ENCODE assay signal across 21 cellular contexts in the genomic region with DNA sequence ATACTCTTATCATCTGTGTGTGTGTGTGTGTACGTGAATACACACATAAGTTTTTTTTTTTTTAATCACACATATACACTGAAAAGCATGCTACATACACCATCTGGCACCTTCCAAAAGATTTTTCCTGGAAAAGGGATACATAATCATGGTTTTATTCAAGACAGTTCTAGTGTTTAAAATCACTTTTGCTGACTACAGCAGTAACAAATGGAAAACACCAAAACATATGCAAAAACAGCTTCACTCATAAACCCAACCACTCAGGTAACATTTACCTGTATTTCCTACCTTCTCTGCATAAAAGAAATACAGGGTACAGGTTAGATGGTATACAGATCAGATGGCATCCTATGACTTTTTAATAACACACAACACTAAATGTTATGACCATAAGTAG. TPM values are rescaled to one million over a fixed set of nuclear protein-coding genes. Genes with fewer than 3 reads are reported as not detected.
DNase-seq lines count a peak whose midpoint lies in the region; ATAC-seq and TF ChIP-seq lines count a peak whose summit lies in the region.
"Had no signal": no experiment of that assay in that cellular context is flagged by ENCODE, and none has a peak within 500 bp of the region (broad histone marks: within the 10 kb centered on the region; RNA-seq: fewer than 3 reads in every experiment).

No MANE protein-coding gene starts in this region.

- ATAC-seq in CD4-positive, alpha-beta T cell (ENCODE audit: poor library complexity) = no peak
- ATAC-seq in activated CD8-positive, alpha-beta T cell treated with anti-CD3 and anti-CD28 coated beads for 36 hours = no peak
- no peak for ATAC-seq in naive thymus-derived CD4-positive, alpha-beta T cell
- ATAC-seq: body of pancreas had no signal

- H3K27ac ChIP-seq in CD4-positive, alpha-beta T cell (ENCODE audit: low read depth, low read length) = no peak overlapping the region
- H3K27ac ChIP-seq in naive thymus-derived CD4-positive, alpha-beta T cell (ENCODE audit: low read depth, low read length) = no peak overlapping the region
- H3K27ac ChIP-seq in vagina = no peak overlapping the region
- H3K27ac ChIP-seq: body of pancreas, lower lobe of right lung, SJSA1, stomach, upper lobe of left lung had no signal

- POLR2A ChIA-PET in CD4-positive, alpha-beta T cell (lab: Charles Lee) = interaction anchor here (5.6 kb wide), 1 partner anchor 50 kb away, joined by 174 read pairs; the partner anchor contains the start of gene SYNCRIP
- POLR2A ChIA-PET in activated CD8-positive, alpha-beta T cell treated with anti-CD3 and anti-CD28 coated beads for 36 hours (lab: Charles Lee) = interaction anchor here (3.6 to 6.2 kb wide), 2 partner anchors 52 to 87 kb away, joined by 27 to 55 read pairs; partner anchors contain the start of gene SYNCRIP
- POLR2A ChIA-PET in naive thymus-derived CD4-positive, alpha-beta T cell (lab: Charles Lee) = interaction anchor here (1.6 to 7.2 kb wide), 2 partner anchors 51 to 87 kb away, joined by 4 to 93 read pairs; partner anchors contain the start of gene SYNCRIP

- no peak for TF ChIP-seq POLR2A in vagina (IDR thresholded peaks at IDR 0.05)

- no peak overlapping the region for H3K27ac Mint-ChIP-seq in CD4-positive, alpha-beta T cell
- H3K27ac Mint-ChIP-seq in HFFc6 = no peak overlapping the region
- no peak overlapping the region for H3K27ac Mint-ChIP-seq in activated CD8-positive, alpha-beta T cell treated with anti-CD3 and anti-CD28 coated beads for 36 hours
- peak overlapping the region in 2 of 9 donors; percentile 16 to 25 for H3K27ac Mint-ChIP-seq in naive thymus-derived CD4-positive, alpha-beta T cell
- H3K27ac Mint-ChIP-seq: dendritic cell treated with granulocyte-macrophage colony-stimulating factor and Interleukin-4, amounts not matched to agents 40 ng/mL and 50 ng/mL, for 4 days had no signal

- no peaks in the 10 kb centered on the region for H3K36me3 ChIP-seq in naive thymus-derived CD4-positive, alpha-beta T cell (ENCODE audit: control insufficient read depth in 2 of 3, insufficient read depth in 3 of 3, low read length in 3 of 3)
- H3K36me3 ChIP-seq in vagina = no peaks in the 10 kb centered on the region
- H3K36me3 ChIP-seq: lower lobe of right lung had no signal

- intact Hi-C loops in CD4-positive, alpha-beta T cell (cut with DNase I, micrococcal nuclease) = loop anchor here in 1 of 2 experiments (5.0 kb wide), 1 partner anchor 86 kb away; no protein-coding TSS in a partner anchor
- intact Hi-C loops in activated CD8-positive, alpha-beta T cell treated with anti-CD3 and anti-CD28 coated beads for 36 hours (cut with micrococcal nuclease) = loop anchor here (10.0 kb wide), 1 partner anchor 136 kb away; the partner anchor contains the start of gene NT5E
- intact Hi-C loops in naive thymus-derived CD4-positive, alpha-beta T cell (cut with micrococcal nuclease) = loop anchor here (5.0 to 10.0 kb wide), 3 partner anchors 34 to 1884 kb away; partner anchors contain the start of gene SLC35A1 (in 1 of the 2)
- intact Hi-C loops in vagina (cut with DNase I) = no loop called here
- intact Hi-C loops in head of caudate nucleus (cut with DNase I) = no loop called here

- peaks cover 59% of the 10 kb centered on the region for H3K4me1 Mint-ChIP-seq in CD4-positive, alpha-beta T cell (ENCODE audit: low read depth)
- H3K4me1 Mint-ChIP-seq in HFFc6 (ENCODE audit: low read depth) = peaks cover 54% of the 10 kb centered on the region
- H3K4me1 Mint-ChIP-seq in activated CD8-positive, alpha-beta T cell treated with anti-CD3 and anti-CD28 coated beads for 36 hours (ENCODE audit: low read depth) = peaks cover 46% of the 10 kb centered on the region
- H3K4me1 Mint-ChIP-seq in naive thymus-derived CD4-positive, alpha-beta T cell = peaks cover 31 to 68% (median 55%) of the 10 kb centered on the region in 7 donors

- CTCF ChIA-PET in CD4-positive, alpha-beta T cell (lab: Charles Lee) = interaction anchor here (1.2 kb wide), 1 partner anchor 51 kb away, joined by 3 read pairs; the partner anchor contains the start of gene SYNCRIP
- CTCF ChIA-PET in activated CD8-positive, alpha-beta T cell treated with anti-CD3 and anti-CD28 coated beads for 36 hours (lab: Charles Lee) = interaction anchor here (0.9 to 2.4 kb wide), 2 partner anchors 22 to 108 kb away, joined by 3 to 11 read pairs; no protein-coding TSS in a partner anchor
- CTCF ChIA-PET in naive thymus-derived CD4-positive, alpha-beta T cell (lab: Charles Lee) = no interaction called here

- H3K4me1 ChIP-seq in naive thymus-derived CD4-positive, alpha-beta T cell (ENCODE audit: control insufficient read depth in 2 of 2, insufficient read depth in 2 of 2, low read length in 2 of 2) = peaks cover 5 to 21% of the 10 kb centered on the region in 2 donors
- H3K4me1 ChIP-seq in vagina = peaks cover 19% of the 10 kb centered on the region

- peaks cover 53% of the 10 kb centered on the region for H3K36me3 Mint-ChIP-seq in CD4-positive, alpha-beta T cell (ENCODE audit: low read depth)
- peaks cover 40% of the 10 kb centered on the region for H3K36me3 Mint-ChIP-seq in HFFc6 (ENCODE audit: low read depth)
- H3K36me3 Mint-ChIP-seq in activated CD8-positive, alpha-beta T cell treated with anti-CD3 and anti-CD28 coated beads for 36 hours (ENCODE audit: low read depth) = peaks cover 31% of the 10 kb centered on the region
- H3K36me3 Mint-ChIP-seq in naive thymus-derived CD4-positive, alpha-beta T cell = peaks cover 0 to 34% (median 26%) of the 10 kb centered on the region in 5 donors

- H3K27me3 Mint-ChIP-seq in CD4-positive, alpha-beta T cell = no peaks in the 10 kb centered on the region
- no peaks in the 10 kb centered on the region for H3K27me3 Mint-ChIP-seq in HFFc6 (ENCODE audit: insufficient read depth)
- no peaks in the 10 kb centered on the region for H3K27me3 Mint-ChIP-seq in activated CD8-positive, alpha-beta T cell treated with anti-CD3 and anti-CD28 coated beads for 36 hours
- peaks cover 0 to 9% (median 0%) of the 10 kb centered on the region in 5 donors for H3K27me3 Mint-ChIP-seq in naive thymus-derived CD4-positive, alpha-beta T cell
- H3K27me3 Mint-ChIP-seq: dendritic cell treated with granulocyte-macrophage colony-stimulating factor and Interleukin-4, amounts not matched to agents 40 ng/mL and 50 ng/mL, for 4 days had no signal

- H3K4me3 ChIP-seq in naive thymus-derived CD4-positive, alpha-beta T cell (ENCODE audit: low read length) = no peak overlapping the region
- no peak overlapping the region for H3K4me3 ChIP-seq in vagina
- H3K4me3 ChIP-seq: body of pancreas, SJSA1, stomach had no signal

- no peak for DNase-seq in CD4-positive, alpha-beta T cell
- DNase-seq in HFFc6 = no peak
- no peak for DNase-seq in activated CD8-positive, alpha-beta T cell treated with anti-CD3 and anti-CD28 coated beads for 36 hours
- no peak for DNase-seq in naive thymus-derived CD4-positive, alpha-beta T cell
- DNase-seq in vagina (ENCODE audit: extremely low spot score in 2 of 2) = no peak
- DNase-seq in NCI-H2107 (lab: John Stamatoyannopoulos, UW) = no peak
- DNase-seq in head of caudate nucleus = no peak
- no peak for DNase-seq in NK-92 (lab: John Stamatoyannopoulos, UW; ENCODE audit: unreplicated experiment)
- DNase-seq: activated CD4-positive, alpha-beta T cell treated with anti-CD3 and anti-CD28 coated beads for 1 hour; AML-193; body of pancreas; Calu3; lower lobe of right lung; NCI-H1417 treated with DMSO at 0.1 percent for 48 hours; NCI-H748 treated with DMSO at 0.1 percent for 48 hours; posterior cingulate gyrus; stimulated activated CD4-positive, alpha-beta T cell treated with anti-CD3 and anti-CD28 coated beads, Interleukin-2, amount 100 ng/mL, for 24 hours; stomach; upper lobe of left lung had no signal

- H3K27me3 ChIP-seq in CD4-positive, alpha-beta T cell (ENCODE audit: control insufficient read depth, insufficient read depth, low read length) = no peaks in the 10 kb centered on the region
- H3K27me3 ChIP-seq in naive thymus-derived CD4-positive, alpha-beta T cell (ENCODE audit: control insufficient read depth in 2 of 2, insufficient read depth in 2 of 2, low read length in 2 of 2) = no peaks in the 10 kb centered on the region
- H3K27me3 ChIP-seq in vagina = no peaks in the 10 kb centered on the region
- H3K27me3 ChIP-seq: body of pancreas, SJSA1, stomach, upper lobe of left lung had no signal

- TF ChIP-seq CTCF in CD4-positive, alpha-beta T cell (IDR thresholded peaks at IDR 0.05) = no peak
- TF ChIP-seq CTCF in HFFc6 (IDR thresholded peaks at IDR 0.05) = no peak
- TF ChIP-seq CTCF in activated CD8-positive, alpha-beta T cell treated with anti-CD3 and anti-CD28 coated beads for 36 hours (IDR thresholded peaks at IDR 0.05) = no peak
- no peak for TF ChIP-seq CTCF in vagina (IDR thresholded peaks at IDR 0.05)

- no peaks in the 10 kb centered on the region for H3K9me3 Mint-ChIP-seq in CD4-positive, alpha-beta T cell
- H3K9me3 Mint-ChIP-seq in HFFc6 = peaks cover 7% of the 10 kb centered on the region; the same call in 1 of the 2 replicates
- H3K9me3 Mint-ChIP-seq in activated CD8-positive, alpha-beta T cell treated with anti-CD3 and anti-CD28 coated beads for 36 hours = peaks cover 2% of the 10 kb centered on the region
- peaks cover 0 to 6% (median 0%) of the 10 kb centered on the region in 11 donors for H3K9me3 Mint-ChIP-seq in naive thymus-derived CD4-positive, alpha-beta T cell
- H3K9me3 Mint-ChIP-seq: dendritic cell treated with granulocyte-macrophage colony-stimulating factor and Interleukin-4, amounts not matched to agents 40 ng/mL and 50 ng/mL, for 4 days had no signal

- no peaks in the 10 kb centered on the region for H3K9me3 ChIP-seq in CD4-positive, alpha-beta T cell (ENCODE audit: control insufficient read depth, low read length)
- H3K9me3 ChIP-seq in naive thymus-derived CD4-positive, alpha-beta T cell (ENCODE audit: control insufficient read depth in 2 of 3, low read length in 3 of 3) = no peaks in the 10 kb centered on the region
- no peaks in the 10 kb centered on the region for H3K9me3 ChIP-seq in vagina
- H3K9me3 ChIP-seq: body of pancreas, lower lobe of right lung, SJSA1, stomach, upper lobe of left lung had no signal

- H3K4me3 Mint-ChIP-seq in CD4-positive, alpha-beta T cell = peak overlapping the region; percentile 61
- H3K4me3 Mint-ChIP-seq in HFFc6 = peak overlapping the region; percentile 39; the same call in 1 of the 2 replicates
- H3K4me3 Mint-ChIP-seq in activated CD8-positive, alpha-beta T cell treated with anti-CD3 and anti-CD28 coated beads for 36 hours = peak overlapping the region; percentile 18
- peak overlapping the region in 9 of 10 donors; percentile 11 to 98 (median 42) for H3K4me3 Mint-ChIP-seq in naive thymus-derived CD4-positive, alpha-beta T cell
- H3K4me3 Mint-ChIP-seq: dendritic cell treated with granulocyte-macrophage colony-stimulating factor and Interleukin-4, amounts not matched to agents 40 ng/mL and 50 ng/mL, for 4 days had no signal

RNA-seq across cellular contexts. Expression of gene SNX14, which starts 2.5 kb away (rescaled TPM):
- 10 to 100 TPM; 30.8 to 31.5 TPM for total RNA-seq in CD4-positive, alpha-beta T cell
- total RNA-seq in HFFc6 (2021; fragmentation: NEBNext Ultra II Directional; extraction: Animal tissue kit (Norgen Biotek cat#: 25700)) = 10 to 100 TPM; 60.9 to 69.3 (median 65.3) TPM
- 10 to 100 TPM; 53.9 to 54.1 TPM for total RNA-seq in activated CD8-positive, alpha-beta T cell treated with anti-CD3 and anti-CD28 coated beads for 36 hours
- 10 to 100 TPM; 37.3 to 71.8 (median 53.3) TPM for total RNA-seq in naive thymus-derived CD4-positive, alpha-beta T cell
- 10 to 100 TPM; 30.1 to 45.7 TPM for polyA plus RNA-seq in naive thymus-derived CD4-positive, alpha-beta T cell
- total RNA-seq in vagina = 64.8 TPM

RNA-seq across cellular contexts. Expression of gene SYNCRIP, which starts 51.5 kb away (rescaled TPM):
- 10 to 100 TPM; 53.2 to 58.3 TPM for total RNA-seq in CD4-positive, alpha-beta T cell
- total RNA-seq in HFFc6 (2021; fragmentation: NEBNext Ultra II Directional; extraction: Animal tissue kit (Norgen Biotek cat#: 25700)) = 100 to 1,000 TPM; 122 to 139 (median 133) TPM
- total RNA-seq in activated CD8-positive, alpha-beta T cell treated with anti-CD3 and anti-CD28 coated beads for 36 hours = 100 to 1,000 TPM; 167 to 179 TPM
- 100 to 1,000 TPM in 1 of 5 experiments, 10 to 100 TPM in 4; 69.8 to 131 (median 82.2) TPM for total RNA-seq in naive thymus-derived CD4-positive, alpha-beta T cell
- 10 to 100 TPM; 71.5 to 84.9 TPM for polyA plus RNA-seq in naive thymus-derived CD4-positive, alpha-beta T cell
- 60.9 TPM for total RNA-seq in vagina

Comparison
In these comparisons a context has a peak if more than half of its experiments do, and no peak if none do; other contexts are left out.
1. intact Hi-C loops: an anchor here in activated CD8-positive, alpha-beta T cell treated with anti-CD3 and anti-CD28 coated beads for 36 hours (10.0 kb wide) and naive thymus-derived CD4-positive, alpha-beta T cell (5.0 to 10.0 kb wide); none called in vagina and head of caudate nucleus.